In the genomic region with DNA sequence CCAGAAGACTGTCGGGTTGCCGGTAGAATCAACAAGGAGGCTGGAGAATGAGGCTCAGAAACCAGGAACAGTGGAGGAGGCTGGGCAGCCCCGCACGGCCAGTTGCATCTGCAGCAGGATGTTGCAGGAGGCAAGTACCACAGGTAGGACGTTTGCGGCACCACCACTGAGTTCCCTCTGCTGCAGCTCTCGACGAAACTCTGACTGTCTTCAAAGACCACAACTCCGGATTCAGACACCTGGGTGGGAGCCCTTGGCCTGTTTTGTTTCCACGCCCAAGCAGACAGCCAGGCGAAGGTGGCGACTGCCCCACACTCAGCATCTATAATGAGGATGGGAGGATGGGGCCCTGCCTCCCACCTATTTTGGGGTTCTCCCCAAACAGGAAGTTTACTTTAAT, we compare ENCODE assay signal across 1 cellular context.
TF ChIP-seq lines count a peak whose summit lies in the region.

No MANE protein-coding gene starts in this region.

TF ChIP-seq in GM12878, 131 proteins besides CTCF, POLR2A, EP300 and RAD21 (continued from another document):
- TF ChIP-seq, protein P1, sequence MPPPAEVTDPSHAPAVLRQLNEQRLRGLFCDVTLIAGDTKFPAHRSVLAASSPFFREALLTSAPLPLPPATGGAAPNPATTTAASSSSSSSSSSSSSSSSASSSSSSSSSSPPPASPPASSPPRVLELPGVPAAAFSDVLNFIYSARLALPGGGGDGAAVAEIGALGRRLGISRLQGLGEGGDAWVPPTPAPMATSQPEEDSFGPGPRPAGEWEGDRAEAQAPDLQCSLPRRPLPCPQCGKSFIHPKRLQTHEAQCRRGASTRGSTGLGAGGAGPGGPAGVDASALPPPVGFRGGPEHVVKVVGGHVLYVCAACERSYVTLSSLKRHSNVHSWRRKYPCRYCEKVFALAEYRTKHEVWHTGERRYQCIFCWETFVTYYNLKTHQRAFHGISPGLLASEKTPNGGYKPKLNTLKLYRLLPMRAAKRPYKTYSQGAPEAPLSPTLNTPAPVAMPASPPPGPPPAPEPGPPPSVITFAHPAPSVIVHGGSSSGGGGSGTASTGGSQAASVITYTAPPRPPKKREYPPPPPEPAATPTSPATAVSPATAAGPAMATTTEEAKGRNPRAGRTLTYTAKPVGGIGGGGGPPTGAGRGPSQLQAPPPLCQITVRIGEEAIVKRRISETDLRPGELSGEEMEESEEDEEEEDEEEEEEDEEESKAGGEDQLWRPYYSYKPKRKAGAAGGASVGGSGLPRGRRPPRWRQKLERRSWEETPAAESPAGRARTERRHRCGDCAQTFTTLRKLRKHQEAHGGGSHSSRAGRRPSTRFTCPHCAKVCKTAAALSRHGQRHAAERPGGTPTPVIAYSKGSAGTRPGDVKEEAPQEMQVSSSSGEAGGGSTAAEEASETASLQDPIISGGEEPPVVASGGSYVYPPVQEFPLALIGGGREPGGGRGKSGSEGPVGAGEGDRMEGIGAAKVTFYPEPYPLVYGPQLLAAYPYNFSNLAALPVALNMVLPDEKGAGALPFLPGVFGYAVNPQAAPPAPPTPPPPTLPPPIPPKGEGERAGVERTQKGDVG (CRISPR knock-in tag; IDR thresholded peaks at IDR 0.05) = no peak
- TF ChIP-seq EGR1 (IDR thresholded peaks at IDR 0.05; ENCODE audit: borderline replicate concordance in 1 of 2, low read depth in 2 of 2, low read length in 2 of 2) = no peak
